9 cellular contexts compared by ENCODE assay signal in the genomic region with DNA sequence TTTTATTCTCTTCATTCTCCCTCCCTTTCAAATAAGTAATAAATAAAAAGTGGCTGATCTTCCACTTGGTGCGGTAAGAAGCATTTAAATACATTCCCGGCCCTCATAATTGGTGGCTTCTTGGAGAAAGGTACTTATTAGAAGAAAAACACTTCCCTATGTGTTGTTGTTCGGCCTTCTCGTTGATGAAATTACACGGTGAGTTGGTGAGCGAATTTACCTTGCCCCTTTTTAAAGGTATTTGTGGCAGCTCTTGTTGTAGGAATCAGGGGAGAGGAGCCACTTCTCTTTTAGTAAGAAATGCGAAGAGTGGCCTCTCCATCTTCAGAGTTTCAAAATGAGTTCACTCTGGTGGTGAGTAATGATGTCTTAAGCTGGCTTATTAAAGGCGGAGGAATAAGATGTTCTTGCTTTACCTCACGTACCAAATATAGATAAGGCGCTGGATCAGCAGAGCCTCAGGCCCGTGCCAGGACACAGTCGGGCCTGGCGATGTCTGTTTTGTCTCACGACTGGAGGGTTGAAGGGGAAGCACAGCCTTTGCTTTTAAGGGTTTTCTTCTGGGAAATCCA.
DNase-seq lines count a peak whose midpoint lies in the region; ATAC-seq, FAIRE-seq and TF ChIP-seq lines count a peak whose summit lies in the region.
"Had no signal": no experiment of that assay in that cellular context is flagged by ENCODE, and none has a peak within 500 bp of the region (broad histone marks: within the 10 kb centered on the region; RNA-seq: fewer than 3 reads in every experiment).

No MANE protein-coding gene starts in this region.

- no peaks in the 10 kb centered on the region for H3K9me3 Mint-ChIP-seq in WTC11
- H3K9me3 Mint-ChIP-seq: central memory CD8-positive, alpha-beta T cell had no signal

- H3K4me1 Mint-ChIP-seq in WTC11 = peaks cover 53% of the 10 kb centered on the region

- DNase-seq in AG09309 (ENCODE audit: low read depth) = peak; percentile 86
- DNase-seq in WTC11 (ENCODE audit: low spot score) = no peak
- DNase-seq in iris pigment epithelial cell (ENCODE audit: low read depth) = peak; percentile 94
- DNase-seq in H54 (ENCODE audit: insufficient read length, low spot score) = no peak
- no peak for DNase-seq in urothelium cell line (ENCODE audit: low spot score)
- no peak for DNase-seq in NCI-H2029 treated with DMSO at 0.1 percent for 48 hours (lab: John Stamatoyannopoulos, UW)

- TF ChIP-seq POLR2A in H54 (IDR thresholded peaks at IDR 0.05; ENCODE audit: low read depth, low read length) = no peak

- H3K4me3 ChIP-seq in AG09309 (ENCODE audit: control insufficient read depth, low read depth, low read length) = no peak overlapping the region

- 0 out of 2 replicates have a peak, but pooled peaks cover 4% of the 10 kb centered on the region for H3K36me3 Mint-ChIP-seq in WTC11

- FAIRE-seq in H54 (lab: Jason Lieb, UNC) (no peak), urothelium cell line (lab: Jason Lieb, UNC) (no peak)

- H3K27ac Mint-ChIP-seq in WTC11 = peak overlapping the region; percentile 85; the same call in 1 of the 2 replicates

- ATAC-seq in GM21515 (IDR thresholded peaks at IDR 0.05; ENCODE audit: unreplicated experiment) = peak; percentile 52
- no peak for ATAC-seq in WTC11
- ATAC-seq in GM19452 (IDR thresholded peaks at IDR 0.05; ENCODE audit: unreplicated experiment) = no peak

- TF ChIP-seq CTCF in AG09309 (IDR thresholded peaks at IDR 0.05; ENCODE audit: control insufficient read depth, insufficient read depth, low read depth, low read length, missing control alignments) = no peak
- TF ChIP-seq CTCF in WTC11 (IDR thresholded peaks at IDR 0.05) = no peak

- CTCF ChIA-PET in WTC11 (lab: Charles Lee) = no interaction called here

- no peaks in the 10 kb centered on the region for H3K27me3 Mint-ChIP-seq in WTC11 (ENCODE audit: low read depth)
- H3K27me3 Mint-ChIP-seq: central memory CD8-positive, alpha-beta T cell had no signal

- POLR2A ChIA-PET in WTC11 (lab: Charles Lee) = no interaction called here

- H3K4me3 Mint-ChIP-seq in WTC11 = no peak overlapping the region
- H3K4me3 Mint-ChIP-seq: central memory CD8-positive, alpha-beta T cell had no signal

TF ChIP-seq in WTC11, 78 proteins besides CTCF, POLR2A, EP300 and RAD21:
- TF ChIP-seq, protein P1, sequence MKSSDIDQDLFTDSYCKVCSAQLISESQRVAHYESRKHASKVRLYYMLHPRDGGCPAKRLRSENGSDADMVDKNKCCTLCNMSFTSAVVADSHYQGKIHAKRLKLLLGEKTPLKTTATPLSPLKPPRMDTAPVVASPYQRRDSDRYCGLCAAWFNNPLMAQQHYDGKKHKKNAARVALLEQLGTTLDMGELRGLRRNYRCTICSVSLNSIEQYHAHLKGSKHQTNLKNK (CRISPR knock-in tag; IDR thresholded peaks at IDR 0.05) = no peak
- TF ChIP-seq NR2C2 (CRISPR knock-in tag; IDR thresholded peaks at IDR 0.05) = no peak
- TF ChIP-seq SOX15 (CRISPR knock-in tag; IDR thresholded peaks at IDR 0.05) = no peak
- TF ChIP-seq FOXP1 (CRISPR knock-in tag; IDR thresholded peaks at IDR 0.05; ENCODE audit: borderline replicate concordance) = no peak
- TF ChIP-seq JUN (CRISPR knock-in tag; IDR thresholded peaks at IDR 0.05) = no peak
- no peak for TF ChIP-seq CBFB (CRISPR knock-in tag; IDR thresholded peaks at IDR 0.05; ENCODE audit: low read depth)
- TF ChIP-seq SMAD3 (CRISPR knock-in tag; IDR thresholded peaks at IDR 0.05; ENCODE audit: borderline replicate concordance) = no peak
- TF ChIP-seq TEAD1 (CRISPR knock-in tag; IDR thresholded peaks at IDR 0.05) = no peak
- TF ChIP-seq TP53 (CRISPR knock-in tag; IDR thresholded peaks at IDR 0.05) = no peak
- TF ChIP-seq MLX (CRISPR knock-in tag; IDR thresholded peaks at IDR 0.05) = no peak
- TF ChIP-seq TCF7 (CRISPR knock-in tag; IDR thresholded peaks at IDR 0.05; ENCODE audit: low read depth) = no peak
- TF ChIP-seq SMAD4 (CRISPR knock-in tag; IDR thresholded peaks at IDR 0.05) = no peak
- TF ChIP-seq TEAD4 (CRISPR knock-in tag; IDR thresholded peaks at IDR 0.05) = no peak
- no peak for TF ChIP-seq JAZF1 (CRISPR knock-in tag; IDR thresholded peaks at IDR 0.05)

Comparison
In these comparisons a context has a peak if more than half of its experiments do, and no peak if none do; other contexts are left out.
1. DNase-seq: peak in AG09309 (single experiment) and iris pigment epithelial cell (single experiment); none in WTC11 (single experiment), H54 (single experiment), urothelium cell line (single experiment) and NCI-H2029 treated with DMSO at 0.1 percent for 48 hours (single experiment).